Comparison of ENCODE assay signal across 8 cellular contexts in genomic region chr12:110079477-110080400, GRCh38. TPM values are rescaled to one million over a fixed set of nuclear protein-coding genes. Genes with fewer than 3 reads are reported as not detected.
DNase-seq lines count a peak whose midpoint lies in the region; ATAC-seq and TF ChIP-seq lines count a peak whose summit lies in the region.

No MANE protein-coding gene starts in this region.

- peaks cover 3% of the 10 kb centered on the region for H3K9me3 Mint-ChIP-seq in activated B cell treated with CpG ODN at 0.5 μM for 24 hours
- peaks cover 5% of the 10 kb centered on the region for H3K9me3 Mint-ChIP-seq in central memory CD8-positive, alpha-beta T cell

- no peaks in the 10 kb centered on the region for H3K36me3 Mint-ChIP-seq in activated B cell treated with CpG ODN at 0.5 μM for 24 hours (ENCODE audit: low read depth)
- peaks cover 5% of the 10 kb centered on the region for H3K36me3 Mint-ChIP-seq in central memory CD8-positive, alpha-beta T cell (ENCODE audit: insufficient read depth)

- ATAC-seq in HG03457 (IDR thresholded peaks at IDR 0.05; ENCODE audit: unreplicated experiment) (peak; percentile 78), activated B cell treated with CpG ODN at 0.5 μM for 24 hours (ENCODE audit: low read depth) (peak; percentile 91)
- ATAC-seq in central memory CD8-positive, alpha-beta T cell (replicated peaks; ENCODE audit: extremely low read depth, poor library complexity, severe bottlenecking): peak; percentile 89

- TF ChIP-seq CTCF in activated B cell treated with CpG ODN at 0.5 μM for 24 hours (IDR thresholded peaks at IDR 0.05): no peak
- no peak for TF ChIP-seq CTCF in stomach (IDR thresholded peaks at IDR 0.05)

- peak overlapping the region; percentile 74 for H3K27ac ChIP-seq in muscle layer of duodenum (ENCODE audit: low read length)
- H3K27ac ChIP-seq in stomach: peak overlapping the region in 4 of 5 donors; percentile 1 to 60 (median 50)

- H3K27me3 Mint-ChIP-seq in activated B cell treated with CpG ODN at 0.5 μM for 24 hours: no peaks in the 10 kb centered on the region
- no peaks in the 10 kb centered on the region for H3K27me3 Mint-ChIP-seq in central memory CD8-positive, alpha-beta T cell

- no peak for TF ChIP-seq POLR2A in stomach (IDR thresholded peaks at IDR 0.05)

- CTCF ChIA-PET in activated B cell treated with CpG ODN at 0.5 μM for 24 hours (lab: Charles Lee): interaction anchor here (0.6 to 0.9 kb wide), 2 partner anchors 9 to 30 kb away, joined by 3 to 4 read pairs; no protein-coding TSS in a partner anchor

- H3K4me3 ChIP-seq in muscle layer of duodenum (ENCODE audit: low read depth in 1 of 2, low read length in 2 of 2): peak overlapping the region; percentile 21 to 40
- H3K4me3 ChIP-seq in stomach: peak overlapping the region in 2 of 4 donors; percentile 7 to 22

- peak overlapping the region; percentile 99 for H3K27ac Mint-ChIP-seq in activated B cell treated with CpG ODN at 0.5 μM for 24 hours
- H3K27ac Mint-ChIP-seq in central memory CD8-positive, alpha-beta T cell (ENCODE audit: low read depth): peak overlapping the region; percentile 92

- H3K27me3 ChIP-seq in muscle layer of duodenum (ENCODE audit: low read depth, low read length): no peaks in the 10 kb centered on the region
- H3K27me3 ChIP-seq in stomach: no peaks in the 10 kb centered on the region

- H3K9me3 ChIP-seq in muscle layer of duodenum (ENCODE audit: control insufficient read depth in 1 of 2, low read length in 2 of 2) (no peaks in the 10 kb centered on the region), stomach (no peaks in the 10 kb centered on the region)

- WGBS in stomach, 5 donors: 66 to 72% (median 69%) methylated on average over 24 of the region's 24 CpGs

- intact Hi-C loops in activated B cell treated with CpG ODN at 0.5 μM for 24 hours (cut with micrococcal nuclease): loop anchor here (1.0 kb wide), 2 partner anchors 21 to 31 kb away; partner anchors contain the start of gene C12orf76
- intact Hi-C loops in stomach (cut with DNase I; ENCODE audit: low total_unique reads): no loop called here

- no peak for TF ChIP-seq EP300 in stomach (IDR thresholded peaks at IDR 0.05)

- peak overlapping the region; percentile 82 for H3K4me3 Mint-ChIP-seq in activated B cell treated with CpG ODN at 0.5 μM for 24 hours
- peak overlapping the region; percentile 73 for H3K4me3 Mint-ChIP-seq in central memory CD8-positive, alpha-beta T cell

- POLR2A ChIA-PET in activated B cell treated with CpG ODN at 0.5 μM for 24 hours (lab: Charles Lee): interaction anchor here (0.7 to 1.5 kb wide), 13 partner anchors 10 to 1606 kb away, joined by 3 to 6 read pairs (median 4); partner anchors contain the start of genes ACAD10, ANKRD13A, BRAP and IFT81

- H3K4me1 ChIP-seq in muscle layer of duodenum (ENCODE audit: control insufficient read depth in 1 of 2, insufficient read depth in 2 of 2, low read length in 2 of 2): no peaks in the 10 kb centered on the region
- H3K4me1 ChIP-seq in stomach: no peaks in the 10 kb centered on the region

- no peaks in the 10 kb centered on the region for H3K36me3 ChIP-seq in muscle layer of duodenum (ENCODE audit: control insufficient read depth in 1 of 2, insufficient read depth in 2 of 2, low read length in 2 of 2)
- no peaks in the 10 kb centered on the region for H3K36me3 ChIP-seq in stomach

- H3K4me1 Mint-ChIP-seq in activated B cell treated with CpG ODN at 0.5 μM for 24 hours: peaks cover 24% of the 10 kb centered on the region
- H3K4me1 Mint-ChIP-seq in central memory CD8-positive, alpha-beta T cell: peaks cover 15% of the 10 kb centered on the region

- DNase-seq in SKM-1 treated with dmso at 0.1 percent for 144 hours (lab: John Stamatoyannopoulos, UW; ENCODE audit: unreplicated experiment) (peak; percentile 23), SKM-1 (lab: John Stamatoyannopoulos, UW; ENCODE audit: unreplicated experiment) (no peak), activated B cell treated with CpG ODN at 0.5 μM for 24 hours (peak; percentile 50), stomach (peak; percentile 44), NCI-H524 treated with DMSO at 0.1 percent for 48 hours (lab: John Stamatoyannopoulos, UW) (no peak)
- DNase-seq in central memory CD8-positive, alpha-beta T cell (ENCODE audit: low spot score in 2 of 2): peak; percentile 48 to 63

RNA-seq across cellular contexts. Expression of gene C12orf76, which starts 31.4 kb away (rescaled TPM):
- 20.5 and 24.8 TPM in 2 replicates for total RNA-seq in activated B cell treated with CpG ODN at 0.5 μM for 24 hours
- 10 to 100 TPM in 4 of 5 donors, 1 to 10 TPM in 1; 7.0 to 44.2 (median 13.8) TPM for total RNA-seq in stomach
- polyA plus RNA-seq in stomach: 10 to 100 TPM in 1 of 3 donors, 1 to 10 TPM in 2; 7.8 to 11.5 (median 9.8) TPM

RNA-seq across cellular contexts. Expression of gene IFT81, which starts 44.4 kb away (rescaled TPM):
- 4.3 and 4.4 TPM in 2 replicates for total RNA-seq in activated B cell treated with CpG ODN at 0.5 μM for 24 hours
- 10 to 100 TPM in 3 of 5 donors, 1 to 10 TPM in 2; 2.0 to 50.2 (median 10.7) TPM for total RNA-seq in stomach
- 1 to 10 TPM; 3.5 to 5.7 (median 4.9) TPM for polyA plus RNA-seq in stomach

Comparison
In these comparisons a context has a peak if more than half of its experiments do, and no peak if none do; other contexts are left out.
1. DNase-seq: peak in SKM-1 treated with dmso at 0.1 percent for 144 hours (single experiment), activated B cell treated with CpG ODN at 0.5 μM for 24 hours (single experiment), central memory CD8-positive, alpha-beta T cell (2 of 2) and stomach (single experiment); none in SKM-1 (single experiment) and NCI-H524 treated with DMSO at 0.1 percent for 48 hours (single experiment).
2. Peak in every context shown above with its lines, with median percentiles within 50 percentile points of each other: ATAC-seq.